Comparison of ENCODE assay signal across 8 cellular contexts in genomic region chr1:151458936-151459330, GRCh38. TPM values are rescaled to one million over a fixed set of nuclear protein-coding genes. Genes with fewer than 3 reads are reported as not detected.
A peak's percentile ranks its signal among the peaks of the same experiment; 100 is the strongest.
DNase-seq lines count a peak whose midpoint lies in the region; ATAC-seq and TF ChIP-seq lines count a peak whose summit lies in the region.

No MANE protein-coding gene starts in this region.

- TF ChIP-seq EP300 in upper lobe of left lung (IDR thresholded peaks at IDR 0.05) = no peak

- TF ChIP-seq POLR2A in Peyer's patch (IDR thresholded peaks at IDR 0.05) (no peak), upper lobe of left lung (IDR thresholded peaks at IDR 0.05) (no peak)

- H3K27ac ChIP-seq in A673 (ENCODE audit: low read depth, low read length, poor library complexity, severe bottlenecking) (peak overlapping the region; percentile 90), Peyer's patch (peak overlapping the region; percentile 94 to 99 (median 98)), neutrophil (peak overlapping the region; percentile 97), upper lobe of left lung (peak overlapping the region; percentile 99)

- H3K4me3 ChIP-seq in A673 (ENCODE audit: low read depth, low read length, poor library complexity, severe bottlenecking) = peak overlapping the region; percentile 56
- H3K4me3 ChIP-seq in Peyer's patch = peak overlapping the region; percentile 77 to 98 (median 88)
- peak overlapping the region; percentile 55 to 69 for H3K4me3 ChIP-seq in foreskin fibroblast (ENCODE audit: low read depth in 1 of 2, low read length in 2 of 2)
- H3K4me3 ChIP-seq in neutrophil (ENCODE audit: low read depth in 1 of 2, low read length in 1 of 2) = peak overlapping the region; percentile 49 to 80
- peak overlapping the region; percentile 71 to 90 (median 78) for H3K4me3 ChIP-seq in upper lobe of left lung

- intact Hi-C loops in A673 (cut with micrococcal nuclease; ENCODE audit: unreplicated experiment) = loop anchor here (2.0 kb wide), 1 partner anchor 14 kb away; no protein-coding TSS in a partner anchor

- DNase-seq in A673 (ENCODE audit: low spot score) (peak; percentile 84), Peyer's patch (peak; percentile 57 to 80 (median 76)), foreskin fibroblast (peak; percentile 38 to 75), upper lobe of left lung (peak; percentile 67 to 87)
- DNase-seq in activated effector memory CD4-positive, alpha-beta T cell treated with anti-CD3 and anti-CD28 coated beads, Interleukin-2, amount 50 U/mL, for 16 hours = peak; percentile 85

- H3K9me3 ChIP-seq in A673 (ENCODE audit: low read depth, low read length, poor library complexity, severe bottlenecking) (no peaks in the 10 kb centered on the region), Peyer's patch (no peaks in the 10 kb centered on the region), neutrophil (no peaks in the 10 kb centered on the region), upper lobe of left lung (no peaks in the 10 kb centered on the region)

- CTCF ChIA-PET in A673 (lab: Charles Lee) = no interaction called here

- H3K27me3 ChIP-seq in A673 (replicated peaks; ENCODE audit: insufficient read depth, low read depth, low read length, poor library complexity) (no peaks in the 10 kb centered on the region), Peyer's patch (no peaks in the 10 kb centered on the region), neutrophil (peaks cover 28% of the 10 kb centered on the region), upper lobe of left lung (no peaks in the 10 kb centered on the region)

- POLR2A ChIA-PET in A673 (lab: Charles Lee; ENCODE audit: low non-redundant PET) = interaction anchor here (0.6 kb wide), 1 partner anchor 26 kb away, joined by 3 read pairs; no protein-coding TSS in a partner anchor

- peaks cover 8% of the 10 kb centered on the region for H3K36me3 ChIP-seq in A673 (ENCODE audit: insufficient read depth, low read length, poor library complexity, severe bottlenecking)
- no peaks in the 10 kb centered on the region for H3K36me3 ChIP-seq in Peyer's patch
- H3K36me3 ChIP-seq in neutrophil = no peaks in the 10 kb centered on the region
- no peaks in the 10 kb centered on the region for H3K36me3 ChIP-seq in upper lobe of left lung

- ATAC-seq in GM18867 (IDR thresholded peaks at IDR 0.05; ENCODE audit: unreplicated experiment) (peak; percentile 22), HG03571 (IDR thresholded peaks at IDR 0.05; ENCODE audit: unreplicated experiment) (peak; percentile 21), upper lobe of left lung (ENCODE audit: low FRiP score in 2 of 2) (peak; percentile 67 to 75)

- H3K4me1 ChIP-seq in A673 (ENCODE audit: insufficient read depth, low read length, poor library complexity, severe bottlenecking) (peaks cover 15% of the 10 kb centered on the region), Peyer's patch (peaks cover 0 to 13% (median 2%) of the 10 kb centered on the region in 4 donors), neutrophil (ENCODE audit: control insufficient read depth in 1 of 2, insufficient read depth in 1 of 2, low read depth in 1 of 2, low read length in 1 of 2) (peaks cover 16 to 20% of the 10 kb centered on the region in 2 experiments), upper lobe of left lung (peaks cover 9 to 38% (median 26%) of the 10 kb centered on the region in 4 donors)

- WGBS in upper lobe of left lung, 2 donors = 0 to 1% methylated on average over 7 to 19 of the region's 47 CpGs

- no peak for TF ChIP-seq CTCF in A673 (conservative IDR thresholded peaks at IDR 0.05; ENCODE audit: low read depth, low read length)
- no peak for TF ChIP-seq CTCF in Peyer's patch (IDR thresholded peaks at IDR 0.05)
- TF ChIP-seq CTCF in foreskin fibroblast (IDR thresholded peaks at IDR 0.05; ENCODE audit: low read depth, low read length) = no peak
- peak; percentile 26 for TF ChIP-seq CTCF in neutrophil (IDR thresholded peaks at IDR 0.05)
- TF ChIP-seq CTCF in upper lobe of left lung (IDR thresholded peaks at IDR 0.05) = no peak

- BruUV-seq in A673 (replicated peaks; lab: Mats Ljungman, UMichigan) = no TSS peak

RNA-seq across cellular contexts. Expression of gene POGZ, which starts 0.4 kb away (rescaled TPM):
- total RNA-seq in A673 (2021) (98.4 and 102 TPM in 2 replicates), Peyer's patch (10 to 100 TPM; 49.5 to 91.3 (median 52.6) TPM), upper lobe of left lung (100 to 1,000 TPM in 1 of 6 donors, 10 to 100 TPM in 5; 34.2 to 148 (median 67.9) TPM)

RNA-seq across cellular contexts. Expression of gene CGN, which starts 52.3 kb away (rescaled TPM):
- total RNA-seq in A673 (2021) = 2.6 and 4.1 TPM in 2 replicates
- 100 to 1,000 TPM in 3 of 4 donors, 10 to 100 TPM in 1; 34.7 to 180 (median 160) TPM for total RNA-seq in Peyer's patch
- total RNA-seq in upper lobe of left lung = 100 to 1,000 TPM in 3 of 6 donors, 10 to 100 TPM in 3; 51.6 to 223 (median 99.2) TPM

RNA-seq across cellular contexts. Expression of gene PSMB4, which starts 59.6 kb away (rescaled TPM):
- total RNA-seq in A673 (2021) (553 and 565 TPM in 2 replicates), Peyer's patch (100 to 1,000 TPM; 119 to 223 (median 167) TPM), upper lobe of left lung (100 to 1,000 TPM; 127 to 216 (median 179) TPM)

Comparison
In these comparisons a context has a peak if more than half of its experiments do, and no peak if none do; other contexts are left out.
1. Peak in every context shown above with its lines: DNase-seq, ATAC-seq, H3K4me3 ChIP-seq and H3K27ac ChIP-seq.
2. ATAC-seq: peak in every context shown above with its lines; median percentile 71 in upper lobe of left lung; 22 in GM18867; 21 in HG03571.